Comparison of ENCODE assay signal across 8 cellular contexts in the genomic region with DNA sequence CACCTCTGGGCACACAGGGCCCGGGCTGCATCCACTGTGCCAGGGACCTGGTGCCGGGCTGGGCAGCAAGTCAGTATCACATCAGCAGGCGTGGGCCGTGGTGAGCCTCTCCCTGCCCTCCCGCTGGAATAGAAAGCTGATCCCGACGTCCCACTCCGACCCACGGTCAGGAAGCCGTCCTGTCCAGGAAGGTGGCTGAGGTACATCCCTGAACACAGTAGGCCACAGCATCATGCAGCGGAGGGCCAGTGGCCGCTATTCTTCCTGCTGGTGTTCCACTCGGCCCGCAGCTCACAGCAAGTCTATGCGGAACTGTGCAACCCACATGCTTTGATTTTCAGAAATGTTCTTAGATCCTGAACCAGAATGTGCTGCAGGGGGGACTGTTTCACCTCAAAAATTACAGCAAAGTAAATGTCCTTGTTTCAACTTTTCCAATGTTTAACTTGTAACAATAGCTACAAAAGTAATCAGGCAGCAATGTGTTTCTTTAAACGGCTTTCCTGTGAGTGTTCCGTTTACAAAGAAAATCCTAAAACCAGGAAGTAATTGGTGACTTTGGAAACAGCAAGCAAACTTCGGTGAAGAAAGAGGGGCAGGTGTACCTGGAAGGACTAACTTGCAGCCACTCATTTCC. TPM values are rescaled to one million over a fixed set of nuclear protein-coding genes. Genes with fewer than 3 reads are reported as not detected.
DNase-seq lines count a peak whose midpoint lies in the region; ATAC-seq and TF ChIP-seq lines count a peak whose summit lies in the region.

No MANE protein-coding gene starts in this region.

- no peak for DNase-seq in GM23248
- DNase-seq in activated B cell treated with CpG ODN at 0.5 μM for 24 hours = no peak
- no peak for DNase-seq in left ventricle myocardium inferior
- DNase-seq in skeletal muscle cell (ENCODE audit: low read depth) = no peak
- DNase-seq in NOMO-1 (lab: John Stamatoyannopoulos, UW; ENCODE audit: unreplicated experiment in 2 of 2) = no peak
- DNase-seq in OCI-M1 (lab: John Stamatoyannopoulos, UW) = no peak
- DNase-seq in DMS79 treated with DMSO at 0.1 percent for 48 hours (lab: John Stamatoyannopoulos, UW) = no peak

- H3K27me3 ChIP-seq in GM23248 (replicated peaks; ENCODE audit: insufficient read depth) = no peaks in the 10 kb centered on the region
- H3K27me3 ChIP-seq in left ventricle myocardium inferior (ENCODE audit: low read depth) = no peaks in the 10 kb centered on the region

- peaks cover 4% of the 10 kb centered on the region for H3K27me3 Mint-ChIP-seq in activated B cell treated with CpG ODN at 0.5 μM for 24 hours

- POLR2A ChIA-PET in activated B cell treated with CpG ODN at 0.5 μM for 24 hours (lab: Charles Lee) = interaction anchor here (1.2 to 2.6 kb wide), 7 partner anchors 15 to 46 kb away, joined by 3 to 18 read pairs (median 9); no protein-coding TSS in a partner anchor

- intact Hi-C loops in activated B cell treated with CpG ODN at 0.5 μM for 24 hours (cut with micrococcal nuclease) (loop anchor here (2.0 to 5.0 kb wide), 3 partner anchors 19 to 41 kb away; no protein-coding TSS in a partner anchor), left ventricle myocardium inferior (cut with micrococcal nuclease) (no loop called here)

- peaks cover 10% of the 10 kb centered on the region; the same call in 1 of the 2 replicates for H3K79me2 ChIP-seq in GM23248 (ENCODE audit: insufficient read depth)

- WGBS in GM23248 (ENCODE audit: low coverage in 1 of 2, low lambda C conversion rate in 2 of 2, missing lambda C conversion rate in 2 of 2), 2 experiments = 71 to 72% methylated on average over 18 of the region's 18 CpGs

- no peaks in the 10 kb centered on the region for H4K20me1 ChIP-seq in GM23248 (ENCODE audit: insufficient read depth)

- H3K36me3 Mint-ChIP-seq in activated B cell treated with CpG ODN at 0.5 μM for 24 hours (ENCODE audit: low read depth) = no peaks in the 10 kb centered on the region

- H3K4me2 ChIP-seq in GM23248 (ENCODE audit: unreplicated experiment) = peak overlapping the region; percentile 83

- H3K27ac ChIP-seq in GM23248 (peak overlapping the region; percentile 65), left ventricle myocardium inferior (replicated peaks) (peak overlapping the region; percentile 94)

- H3K9me3 Mint-ChIP-seq in activated B cell treated with CpG ODN at 0.5 μM for 24 hours = no peaks in the 10 kb centered on the region

- no peaks in the 10 kb centered on the region for H3K9me3 ChIP-seq in GM23248 (ENCODE audit: low read depth)
- H3K9me3 ChIP-seq in left ventricle myocardium inferior (replicated peaks) = no peaks in the 10 kb centered on the region

- CTCF ChIA-PET in activated B cell treated with CpG ODN at 0.5 μM for 24 hours (lab: Charles Lee) = interaction anchor here (0.9 to 2.4 kb wide), 8 partner anchors 10 to 131 kb away, joined by 3 to 13 read pairs (median 5); no protein-coding TSS in a partner anchor

- in situ Hi-C loops in GM23248 (cut with MboI) = no loop called here

- no peak overlapping the region for H3K27ac Mint-ChIP-seq in activated B cell treated with CpG ODN at 0.5 μM for 24 hours

- H3K36me3 ChIP-seq in GM23248 (ENCODE audit: low read depth) = no peaks in the 10 kb centered on the region
- no peaks in the 10 kb centered on the region for H3K36me3 ChIP-seq in left ventricle myocardium inferior

- ATAC-seq in activated B cell treated with CpG ODN at 0.5 μM for 24 hours (ENCODE audit: low read depth) (no peak), HG02938 (IDR thresholded peaks at IDR 0.05; ENCODE audit: unreplicated experiment) (no peak)

- TF ChIP-seq CTCF in activated B cell treated with CpG ODN at 0.5 μM for 24 hours (IDR thresholded peaks at IDR 0.05) (no peak), left ventricle myocardium inferior (IDR thresholded peaks at IDR 0.05; ENCODE audit: borderline replicate concordance) (no peak)

- H3K9me2 ChIP-seq in GM23248 (ENCODE audit: insufficient read depth) = no peaks in the 10 kb centered on the region

- H3K4me3 ChIP-seq in GM23248 (peak overlapping the region; percentile 83), left ventricle myocardium inferior (peak overlapping the region; percentile 78), skeletal muscle cell (ENCODE audit: low read depth, low read length) (peak overlapping the region; percentile 37)

- peak overlapping the region; percentile 80 for H3K4me3 Mint-ChIP-seq in activated B cell treated with CpG ODN at 0.5 μM for 24 hours

- H3K4me1 Mint-ChIP-seq in activated B cell treated with CpG ODN at 0.5 μM for 24 hours = peaks cover 24% of the 10 kb centered on the region

- H2AFZ ChIP-seq in GM23248 = peak overlapping the region; percentile 80

- H3K9ac ChIP-seq in GM23248 = peak overlapping the region; percentile 77

- H3K4me1 ChIP-seq in GM23248 (ENCODE audit: insufficient read depth) (peaks cover 14% of the 10 kb centered on the region), left ventricle myocardium inferior (peaks cover 73% of the 10 kb centered on the region)

- H3F3A ChIP-seq in GM23248 (ENCODE audit: insufficient read depth) = peaks cover 19% of the 10 kb centered on the region

RNA-seq across cellular contexts. Expression of gene GPR146, which starts 0.7 kb away (rescaled TPM):
- total RNA-seq in GM23248 (2014; rRNA removed; shearing (Covaris generic)) = 9.7 and 10.2 TPM in 2 replicates
- polyA plus RNA-seq in GM23248 (2016; fragmentation: Nextera tagmentation; extraction: Ambion mirVana) = 4.3 and 5.1 TPM in 2 replicates
- total RNA-seq in activated B cell treated with CpG ODN at 0.5 μM for 24 hours (6.2 and 6.9 TPM in 2 replicates), left ventricle myocardium inferior (29.8 TPM)

RNA-seq across cellular contexts. Expression of gene GPER1, which starts 44.2 kb away (rescaled TPM):
- 3.4 and 6.7 TPM in 2 replicates for total RNA-seq in GM23248 (2014; rRNA removed; shearing (Covaris generic))
- 5.6 and 6.7 TPM in 2 replicates for polyA plus RNA-seq in GM23248 (2016; fragmentation: Nextera tagmentation; extraction: Ambion mirVana)
- total RNA-seq in activated B cell treated with CpG ODN at 0.5 μM for 24 hours (2.7 and 3.0 TPM in 2 replicates), left ventricle myocardium inferior (3.0 TPM)
